8 cellular contexts compared by ENCODE assay signal in genomic region chr2:88627856-88628568, GRCh38.
DNase-seq lines count a peak whose midpoint lies in the region; ATAC-seq and TF ChIP-seq lines count a peak whose summit lies in the region.

No MANE protein-coding gene starts in this region.

- no peak for TF ChIP-seq CTCF in WI38 (IDR thresholded peaks at IDR 0.05; ENCODE audit: low read depth, low read length)

- peak overlapping the region; percentile 98 for H3K27ac ChIP-seq in caudate nucleus (ENCODE audit: low read depth, low read length)

- peak; percentile 13 for DNase-seq in NCI-H1092 (lab: John Stamatoyannopoulos, UW)
- no peak for DNase-seq in NCI-H1092 treated with DMSO at 0.1 percent for 48 hours (lab: John Stamatoyannopoulos, UW)
- peak; percentile 58 for DNase-seq in NCI-H2029 (lab: John Stamatoyannopoulos, UW)
- DNase-seq in caudate nucleus (lab: John Stamatoyannopoulos, UW): peak in 28 of 61 donors; percentile 42 to 94 (median 76)
- DNase-seq in kidney tubule cell (ENCODE audit: low spot score): peak; percentile 96
- peak; percentile 47 for DNase-seq in stimulated activated CD4-positive, alpha-beta T cell treated with anti-CD3 and anti-CD28 coated beads, Interleukin-2, amount 100 ng/mL, for 4 hours (ENCODE audit: low read depth)

- ATAC-seq in HG02678 (IDR thresholded peaks at IDR 0.05; ENCODE audit: unreplicated experiment): peak; percentile 38

- H3K4me3 ChIP-seq in WI38 (ENCODE audit: low read depth, low read length): peak overlapping the region; percentile 74
